In the genomic region with DNA sequence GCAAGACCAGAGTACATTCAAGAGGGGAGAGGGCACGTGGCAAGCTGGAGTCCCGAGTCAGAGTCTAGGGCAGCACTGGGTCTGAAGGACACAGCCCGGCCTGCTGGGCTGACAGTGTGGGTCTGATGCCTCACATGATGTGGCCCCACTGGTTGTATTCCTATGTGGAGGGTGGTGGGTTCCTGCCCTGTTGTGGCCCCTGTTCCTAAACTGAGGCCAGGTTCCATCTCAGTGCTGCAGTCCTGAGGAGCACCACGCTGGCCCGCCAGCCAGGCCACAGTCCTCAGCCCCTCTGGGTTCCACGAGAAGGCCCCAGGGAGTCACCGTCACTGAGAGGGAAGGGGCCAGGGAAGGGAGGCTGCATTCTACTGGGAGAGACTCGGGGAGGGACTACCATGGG, we compare ENCODE assay signal across 16 cellular contexts. TPM values are rescaled to one million over a fixed set of nuclear protein-coding genes. Genes with fewer than 3 reads are reported as not detected.
DNase-seq lines count a peak whose midpoint lies in the region; ATAC-seq and TF ChIP-seq lines count a peak whose summit lies in the region.
"Had no signal": no experiment of that assay in that cellular context is flagged by ENCODE, and none has a peak within 500 bp of the region (broad histone marks: within the 10 kb centered on the region; RNA-seq: fewer than 3 reads in every experiment).

No MANE protein-coding gene starts in this region.

- no peak for TF ChIP-seq CTCF in CD4-positive, alpha-beta T cell (IDR thresholded peaks at IDR 0.05)
- TF ChIP-seq CTCF in IMR-90 (conservative IDR thresholded peaks at IDR 0.05; ENCODE audit: low read depth, low read length) = no peak
- TF ChIP-seq CTCF in osteoblast (IDR thresholded peaks at IDR 0.05; ENCODE audit: extremely low read depth, low read depth, low read length) = no peak

- no peaks in the 10 kb centered on the region for H3K27me3 Mint-ChIP-seq in CD4-positive, alpha-beta T cell
- H3K27me3 Mint-ChIP-seq in dendritic cell treated with granulocyte-macrophage colony-stimulating factor and Interleukin-4, amounts not matched to agents 40 ng/mL and 50 ng/mL, for 4 days = no peaks in the 10 kb centered on the region

- peak overlapping the region; percentile 8; the same call in 1 of the 2 replicates for H2AK5ac ChIP-seq in IMR-90 (ENCODE audit: low read depth, low read length)

- no peak overlapping the region; the same call in 1 of the 2 replicates for H3K56ac ChIP-seq in IMR-90 (ENCODE audit: extremely low read depth, insufficient read depth, low read length)

- no peak overlapping the region for H3K27ac ChIP-seq in CD4-positive, alpha-beta T cell (ENCODE audit: low read depth, low read length)
- H3K27ac ChIP-seq in IMR-90 (ENCODE audit: insufficient read depth, low read length) = peak overlapping the region; percentile 4; the same call in 1 of the 2 replicates
- peak overlapping the region; percentile 53 for H3K27ac ChIP-seq in osteoblast (ENCODE audit: low read depth, low read length)
- H3K27ac ChIP-seq: lower lobe of right lung had no signal

- peaks cover 23% of the 10 kb centered on the region for H3K9me1 ChIP-seq in IMR-90 (ENCODE audit: insufficient read depth, low read length)

- H3K27ac Mint-ChIP-seq in CD4-positive, alpha-beta T cell = peak overlapping the region; percentile 42
- peak overlapping the region; percentile 99 for H3K27ac Mint-ChIP-seq in dendritic cell treated with granulocyte-macrophage colony-stimulating factor and Interleukin-4, amounts not matched to agents 40 ng/mL and 50 ng/mL, for 4 days

- peak overlapping the region; percentile 40 for H3K4ac ChIP-seq in IMR-90 (ENCODE audit: low read depth, low read length)

- H2BK120ac ChIP-seq in IMR-90 (ENCODE audit: low read depth, low read length) = no peak overlapping the region

- no peak overlapping the region for H3K4me2 ChIP-seq in IMR-90 (ENCODE audit: low read depth, low read length)
- H3K4me2 ChIP-seq in osteoblast (ENCODE audit: insufficient read depth, low read length) = no peak overlapping the region

- H3K36me3 ChIP-seq in IMR-90 (ENCODE audit: control insufficient read depth, insufficient read depth, low read length) (peaks cover 35% of the 10 kb centered on the region), osteoblast (ENCODE audit: insufficient read depth, low read length) (peaks cover 48% of the 10 kb centered on the region)

- intact Hi-C loops in CD4-positive, alpha-beta T cell (cut with DNase I, micrococcal nuclease) = no loop called here
- intact Hi-C loops in IMR-90 (cut with micrococcal nuclease) = no loop called here
- intact Hi-C loops in dendritic cell treated with granulocyte-macrophage colony-stimulating factor and Interleukin-4, amounts not matched to agents 40 ng/mL and 50 ng/mL, for 4 days (cut with micrococcal nuclease) = no loop called here

- no peaks in the 10 kb centered on the region for H3K9me3 ChIP-seq in CD4-positive, alpha-beta T cell (ENCODE audit: control insufficient read depth, low read length)
- no peaks in the 10 kb centered on the region for H3K9me3 ChIP-seq in IMR-90 (ENCODE audit: control insufficient read depth, insufficient read depth, low read length)
- H3K9me3 ChIP-seq in osteoblast (ENCODE audit: low read depth, low read length) = no peaks in the 10 kb centered on the region
- H3K9me3 ChIP-seq: lower lobe of right lung had no signal

- BruUV-seq in IMR-90 (replicated peaks; lab: Mats Ljungman, UMichigan) = no TSS peak

- H2AK9ac ChIP-seq in IMR-90 (replicated peaks; ENCODE audit: low read depth, low read length, poor library complexity) = peak overlapping the region; percentile 74

- no peak for TF ChIP-seq POLR2A in IMR-90 (IDR thresholded peaks at IDR 0.05; ENCODE audit: low read depth, low read length)

- H4K8ac ChIP-seq in IMR-90 (ENCODE audit: low read depth in 2 of 2, low read length in 2 of 2) = no peak overlapping the region

- H3K9ac ChIP-seq in IMR-90 (ENCODE audit: low read depth, low read length) = no peak overlapping the region

- 0 out of 2 replicates have a peak overlapping the region, but pooled peaks have one; percentile 55 for H3K23ac ChIP-seq in IMR-90 (ENCODE audit: low read depth, low read length)

- no peak overlapping the region for H3K4me3 Mint-ChIP-seq in CD4-positive, alpha-beta T cell
- H3K4me3 Mint-ChIP-seq in dendritic cell treated with granulocyte-macrophage colony-stimulating factor and Interleukin-4, amounts not matched to agents 40 ng/mL and 50 ng/mL, for 4 days = no peak overlapping the region

- no peak overlapping the region for H2BK20ac ChIP-seq in IMR-90 (ENCODE audit: low read depth, low read length)

- no peak overlapping the region for H2BK15ac ChIP-seq in IMR-90 (ENCODE audit: low read depth, low read length)

- in situ Hi-C loops in IMR-90 (cut with MboI; ENCODE audit: low sequenced_read_pairs) = loop anchor here (25.0 kb wide), 1 partner anchor 240 kb away; no protein-coding TSS in a partner anchor

- no peaks in the 10 kb centered on the region for H3K9me3 Mint-ChIP-seq in CD4-positive, alpha-beta T cell
- no peaks in the 10 kb centered on the region for H3K9me3 Mint-ChIP-seq in dendritic cell treated with granulocyte-macrophage colony-stimulating factor and Interleukin-4, amounts not matched to agents 40 ng/mL and 50 ng/mL, for 4 days

- no peak overlapping the region for H3K14ac ChIP-seq in IMR-90 (replicated peaks; ENCODE audit: low read depth, low read length)

- H3K36me3 Mint-ChIP-seq in CD4-positive, alpha-beta T cell (ENCODE audit: low read depth) = peaks cover 60% of the 10 kb centered on the region
- peaks cover 88% of the 10 kb centered on the region for H3K36me3 Mint-ChIP-seq in dendritic cell treated with granulocyte-macrophage colony-stimulating factor and Interleukin-4, amounts not matched to agents 40 ng/mL and 50 ng/mL, for 4 days (ENCODE audit: low read depth)

- POLR2A ChIA-PET in CD4-positive, alpha-beta T cell (lab: Charles Lee) = no interaction called here
- POLR2A ChIA-PET in IMR-90 (lab: Charles Lee; ENCODE audit: unreplicated experiment) = no interaction called here

- DNase-seq in CD4-positive, alpha-beta T cell = no peak
- DNase-seq in IMR-90 = no peak
- DNase-seq in osteoblast (ENCODE audit: insufficient read length, low spot score, missing footprints) = no peak
- no peak for DNase-seq in epidermal melanocyte (ENCODE audit: insufficient read length, low spot score)
- DNase-seq: activated CD4-positive, CD25-positive, alpha-beta regulatory T cell; activated CD8-positive, alpha-beta memory T cell treated with anti-CD3 and anti-CD28 coated beads, Interleukin-2, amount 50 U/mL, for 48 hours; GDM1; GOT3; lower lobe of right lung; NCI-H1436 treated with DMSO at 0.1 percent for 48 hours; NCI-H345; SHP77; T-helper 2 cell had no signal

- peaks cover 11 to 38% of the 10 kb centered on the region in 2 experiments; a peak in 3 of 4 replicates for H3K79me1 ChIP-seq in IMR-90 (ENCODE audit: low read depth in 1 of 2, low read length in 2 of 2)

- no CpG with 5 or more reads among the region's 8 CpGs for WGBS in IMR-90 (ENCODE audit: extremely low coverage in 2 of 2, insufficient read length in 1 of 2), 2 experiments

- TF ChIP-seq RAD21 in IMR-90 (IDR thresholded peaks at IDR 0.05; ENCODE audit: low read length) = no peak

- H3K79me2 ChIP-seq in osteoblast (ENCODE audit: insufficient read depth, low read length) = peaks cover 48% of the 10 kb centered on the region

- H4K91ac ChIP-seq in IMR-90 (ENCODE audit: insufficient read depth, low read depth, low read length) = no peak overlapping the region

- no peak overlapping the region for H4K5ac ChIP-seq in IMR-90 (ENCODE audit: low read depth, low read length)

- peak overlapping the region; percentile 55 for H2BK5ac ChIP-seq in IMR-90 (ENCODE audit: low read depth, low read length, poor library complexity, severe bottlenecking)

- no peak overlapping the region for H3K18ac ChIP-seq in IMR-90 (ENCODE audit: low read depth, low read length)

- H4K20me1 ChIP-seq in IMR-90 (ENCODE audit: insufficient read depth, low read length) = peaks cover 11% of the 10 kb centered on the region
- H4K20me1 ChIP-seq in osteoblast (ENCODE audit: insufficient read depth, low read length) = no peaks in the 10 kb centered on the region

- dilution Hi-C loops in IMR-90 (cut with HindIII; ENCODE audit: low sequenced_read_pairs, unreplicated experiment) = no loop called here

- no peaks in the 10 kb centered on the region for H3K27me3 ChIP-seq in CD4-positive, alpha-beta T cell (ENCODE audit: control insufficient read depth, insufficient read depth, low read length)
- H3K27me3 ChIP-seq in IMR-90 (ENCODE audit: control insufficient read depth, insufficient read depth, low read length) = no peaks in the 10 kb centered on the region
- no peaks in the 10 kb centered on the region for H3K27me3 ChIP-seq in osteoblast (ENCODE audit: insufficient read depth, low read length)

- no peak overlapping the region for H3K4me3 ChIP-seq in IMR-90 (ENCODE audit: insufficient read depth, low read depth, low read length)
- no peak overlapping the region for H3K4me3 ChIP-seq in osteoblast (ENCODE audit: insufficient read depth, low read length)
- H3K4me3 ChIP-seq: lower lobe of right lung had no signal

- H3K4me1 Mint-ChIP-seq in CD4-positive, alpha-beta T cell (ENCODE audit: low read depth) = peaks cover 36% of the 10 kb centered on the region
- H3K4me1 Mint-ChIP-seq in dendritic cell treated with granulocyte-macrophage colony-stimulating factor and Interleukin-4, amounts not matched to agents 40 ng/mL and 50 ng/mL, for 4 days (ENCODE audit: low read depth) = peaks cover 95% of the 10 kb centered on the region

- no peak for ATAC-seq in CD4-positive, alpha-beta T cell (ENCODE audit: poor library complexity)
- no peak for ATAC-seq in IMR-90 (ENCODE audit: low read depth)
- ATAC-seq in HG03460 (IDR thresholded peaks at IDR 0.05; ENCODE audit: unreplicated experiment) = no peak
- no peak for ATAC-seq in GM21528 (IDR thresholded peaks at IDR 0.05; ENCODE audit: low FRiP score, unreplicated experiment)

- peaks cover 11% of the 10 kb centered on the region for H3K4me1 ChIP-seq in IMR-90 (ENCODE audit: control insufficient read depth, insufficient read depth, low read length)
- H3K4me1 ChIP-seq in osteoblast (ENCODE audit: insufficient read depth, low read length) = peaks cover 28% of the 10 kb centered on the region

- CTCF ChIA-PET in CD4-positive, alpha-beta T cell (lab: Charles Lee) = no interaction called here
- CTCF ChIA-PET in IMR-90 (lab: Yijun Ruan, JAX) = interaction anchor here (0.5 kb wide), 1 partner anchor 63 kb away, joined by 6 read pairs; no protein-coding TSS in a partner anchor

- no peak overlapping the region for H2AFZ ChIP-seq in IMR-90 (replicated peaks; ENCODE audit: low read length, poor library complexity)
- no peak overlapping the region for H2AFZ ChIP-seq in osteoblast (ENCODE audit: low read length)

RNA-seq across cellular contexts. Expression of gene TMEM127, which starts 13.3 kb away (rescaled TPM):
- 10 to 100 TPM; 34.2 to 36.0 TPM for total RNA-seq in CD4-positive, alpha-beta T cell
- 20.0 and 35.7 TPM in 2 replicates for total RNA-seq in IMR-90 (2012; rRNA removed)
- polyA plus RNA-seq in IMR-90 (2012; rRNA removed) = 47.6 and 52.2 TPM in 2 replicates
- 15.4 and 45.4 TPM in 2 replicates for polyA plus RNA-seq in IMR-90 (2012; cell fraction: cytosol; rRNA removed)
- polyA plus RNA-seq in IMR-90 (2012; cell fraction: nucleus; rRNA removed; ENCODE audit: low replicate concordance) = 28.8 and 33.4 TPM in 2 replicates
- 55.0 and 56.0 TPM in 2 replicates for total RNA-seq in osteoblast

RNA-seq across cellular contexts. Expression of gene CIAO1, which starts 13.5 kb away (rescaled TPM):
- 10 to 100 TPM; 55.4 to 55.6 TPM for total RNA-seq in CD4-positive, alpha-beta T cell
- 85.5 and 94.3 TPM in 2 replicates for total RNA-seq in IMR-90 (2012; rRNA removed)
- 78.8 and 81.1 TPM in 2 replicates for polyA plus RNA-seq in IMR-90 (2012; rRNA removed)
- 70.6 and 76.8 TPM in 2 replicates for polyA plus RNA-seq in IMR-90 (2012; cell fraction: cytosol; rRNA removed)
- 68.9 and 97.1 TPM in 2 replicates for polyA plus RNA-seq in IMR-90 (2012; cell fraction: nucleus; rRNA removed; ENCODE audit: low replicate concordance)
- 111 and 126 TPM in 2 replicates for total RNA-seq in osteoblast

RNA-seq across cellular contexts. Expression of gene STARD7, which starts 43.9 kb away (rescaled TPM):
- 10 to 100 TPM; 57.4 to 58.6 TPM for total RNA-seq in CD4-positive, alpha-beta T cell
- total RNA-seq in IMR-90 (2012; rRNA removed) = 138 and 189 TPM in 2 replicates
- polyA plus RNA-seq in IMR-90 (2012; rRNA removed) = 51.1 and 61.7 TPM in 2 replicates
- polyA plus RNA-seq in IMR-90 (2012; cell fraction: cytosol; rRNA removed) = 17.9 and 21.7 TPM in 2 replicates
- 14.0 and 58.9 TPM in 2 replicates for polyA plus RNA-seq in IMR-90 (2012; cell fraction: nucleus; rRNA removed; ENCODE audit: low replicate concordance)
- 139 and 163 TPM in 2 replicates for total RNA-seq in osteoblast

RNA-seq across cellular contexts. Expression of gene SNRNP200, which starts 52.8 kb away (rescaled TPM):
- total RNA-seq in CD4-positive, alpha-beta T cell = 100 to 1,000 TPM; 274 to 297 TPM
- 44.1 and 44.2 TPM in 2 replicates for total RNA-seq in IMR-90 (2012; rRNA removed)
- polyA plus RNA-seq in IMR-90 (2012; rRNA removed) = 108 TPM in 2 replicates
- polyA plus RNA-seq in IMR-90 (2012; cell fraction: cytosol; rRNA removed) = 51.0 and 82.3 TPM in 2 replicates
- polyA plus RNA-seq in IMR-90 (2012; cell fraction: nucleus; rRNA removed; ENCODE audit: low replicate concordance) = 226 and 252 TPM in 2 replicates
- 42.7 and 44.2 TPM in 2 replicates for total RNA-seq in osteoblast
